Comparison of ENCODE assay signal across 26 cellular contexts in genomic region chr6:89688328-89688727, GRCh38.
"Had no signal": no experiment of that assay in that cellular context is flagged by ENCODE, and none has a peak within 500 bp of the region (broad histone marks: within the 10 kb centered on the region; RNA-seq: fewer than 3 reads in every experiment).

No MANE protein-coding gene starts in this region.

- H3K9me3 Mint-ChIP-seq: effector memory CD8-positive, alpha-beta T cell; naive thymus-derived CD4-positive, alpha-beta T cell; nephron progenitor cell; stimulated activated effector memory CD8-positive, alpha-beta T cell treated with anti-CD3 and anti-CD28 coated beads, Interleukin-12 subunit alpha, Interleukin-12 subunit beta, amount 100 ng/mL, for 72 hours had no signal

- H3K4me3 Mint-ChIP-seq: effector memory CD8-positive, alpha-beta T cell; naive thymus-derived CD4-positive, alpha-beta T cell; nephron progenitor cell; stimulated activated effector memory CD8-positive, alpha-beta T cell treated with anti-CD3 and anti-CD28 coated beads, Interleukin-12 subunit alpha, Interleukin-12 subunit beta, amount 100 ng/mL, for 72 hours had no signal

- H3K27me3 ChIP-seq: gastrocnemius medialis, heart left ventricle, hepatocyte, left lung, ovary, sigmoid colon, stomach, tibial nerve, upper lobe of right lung, uterus had no signal

- H3K4me1 ChIP-seq: left lung, sigmoid colon, stomach, upper lobe of right lung, uterus had no signal

- H3K4me1 Mint-ChIP-seq: nephron progenitor cell; stimulated activated effector memory CD8-positive, alpha-beta T cell treated with anti-CD3 and anti-CD28 coated beads, Interleukin-12 subunit alpha, Interleukin-12 subunit beta, amount 100 ng/mL, for 72 hours had no signal

- H3K9me3 ChIP-seq: gastrocnemius medialis, heart left ventricle, left lung, ovary, psoas muscle, sigmoid colon, stomach, tibial nerve, upper lobe of right lung, uterus had no signal

- DNase-seq: cortex of kidney; effector memory CD8-positive, alpha-beta T cell; erythroblast; foreskin fibroblast; gastrocnemius medialis; heart left ventricle; left cardiac atrium; left lung; mesenchymal stem cell; midbrain; naive thymus-derived CD4-positive, alpha-beta T cell; nephron progenitor cell; nucleus accumbens; ovary; psoas muscle; right cardiac atrium; sigmoid colon; stimulated activated CD4-positive, alpha-beta T cell treated with anti-CD3 and anti-CD28 coated beads, Interleukin-2, amount 100 ng/mL, for 24 hours; stimulated activated CD4-positive, alpha-beta T cell treated with anti-CD3 and anti-CD28 coated beads, Interleukin-4, amount 100 ng/mL, for 24 hours; stimulated activated naive CD4-positive, alpha-beta T cell treated with Interleukin-2 at 50 U/mL for 16 hours; stomach; upper lobe of right lung; uterus had no signal

- ATAC-seq: effector memory CD8-positive, alpha-beta T cell; gastrocnemius medialis; left cardiac atrium; left lung; naive thymus-derived CD4-positive, alpha-beta T cell; psoas muscle; right cardiac atrium; stimulated activated effector memory CD8-positive, alpha-beta T cell treated with anti-CD3 and anti-CD28 coated beads, Interleukin-12 subunit alpha, Interleukin-12 subunit beta, amount 100 ng/mL, for 72 hours; upper lobe of right lung had no signal

- H3K27ac Mint-ChIP-seq: naive thymus-derived CD4-positive, alpha-beta T cell; nephron progenitor cell had no signal

- H3K27ac ChIP-seq: gastrocnemius medialis, heart left ventricle, hepatocyte, left lung, ovary, psoas muscle, sigmoid colon, stomach, upper lobe of right lung, uterus had no signal

- H3K27me3 Mint-ChIP-seq: effector memory CD8-positive, alpha-beta T cell; naive thymus-derived CD4-positive, alpha-beta T cell had no signal

- H3K36me3 ChIP-seq: ovary, uterus had no signal

- H3K4me3 ChIP-seq: gastrocnemius medialis, heart left ventricle, hepatocyte, left lung, ovary, psoas muscle, sigmoid colon, stomach, tibial nerve, upper lobe of right lung, uterus had no signal
